1 cellular context compared by ENCODE assay signal in genomic region chr12:86373813-86374212, GRCh38.
TF ChIP-seq lines count a peak whose summit lies in the region.

No MANE protein-coding gene starts in this region.

TF ChIP-seq in SK-N-SH, 30 proteins besides CTCF, POLR2A, EP300 and RAD21 (continued from another document):
- TF ChIP-seq NFIC (IDR thresholded peaks at IDR 0.05; ENCODE audit: borderline replicate concordance), result no peak
- no peak for TF ChIP-seq USF1 (IDR thresholded peaks at IDR 0.05; ENCODE audit: borderline replicate concordance, low read depth)
- no peak for TF ChIP-seq ELF1 (IDR thresholded peaks at IDR 0.05)
- no peak for TF ChIP-seq MEF2A (IDR thresholded peaks at IDR 0.05; ENCODE audit: borderline replicate concordance, low read depth)
- TF ChIP-seq MXI1 (IDR thresholded peaks at IDR 0.05; ENCODE audit: low read depth, low read length), result no peak
